Comparison of ENCODE assay signal across 8 cellular contexts in genomic region chr2:8678731-8679566, GRCh38. TPM values are rescaled to one million over a fixed set of nuclear protein-coding genes. Genes with fewer than 3 reads are reported as not detected.
DNase-seq lines count a peak whose midpoint lies in the region; ATAC-seq and TF ChIP-seq lines count a peak whose summit lies in the region.

No MANE protein-coding gene starts in this region.

- peak; percentile 9 for TF ChIP-seq CTCF in kidney epithelial cell (IDR thresholded peaks at IDR 0.05; ENCODE audit: insufficient read depth, low read length, poor library complexity, severe bottlenecking)

- H3K27me3 ChIP-seq in kidney epithelial cell (ENCODE audit: control insufficient read depth, insufficient read depth, low read length) = no peaks in the 10 kb centered on the region

- H3K36me3 ChIP-seq in kidney epithelial cell (ENCODE audit: control insufficient read depth, insufficient read depth, low read length) = no peaks in the 10 kb centered on the region

- H3K4me3 ChIP-seq in kidney epithelial cell (ENCODE audit: low read depth, low read length) = peak overlapping the region; percentile 67

- DNase-seq in AG08395 (ENCODE audit: low spot score) (peak; percentile 87), NCI-H345 treated with DMSO at 0.1 percent for 48 hours (lab: John Stamatoyannopoulos, UW; ENCODE audit: unreplicated experiment) (peak; percentile 94), cerebellar cortex (ENCODE audit: low spot score) (peak; percentile 90), kidney epithelial cell (ENCODE audit: low read depth) (peak; percentile 54)
- DNase-seq in activated CD4-positive, CD25-positive, alpha-beta regulatory T cell treated with anti-CD3 and anti-CD28 coated beads, Interleukin-2, amount 50 U/mL, for 16 hours (ENCODE audit: low read depth, low spot score) = peak; percentile 56
- peak; percentile 63 to 67 for DNase-seq in stimulated activated CD4-positive, alpha-beta T cell treated with anti-CD3 and anti-CD28 coated beads, Interleukin-15, amount 100 ng/mL, for 1 hour (ENCODE audit: low read depth in 1 of 2, low spot score in 1 of 2)

- peak; percentile 59 for ATAC-seq in GM19035 (IDR thresholded peaks at IDR 0.05; ENCODE audit: unreplicated experiment)
- peak; percentile 64 for ATAC-seq in HG03280 (IDR thresholded peaks at IDR 0.05; ENCODE audit: unreplicated experiment)

RNA-seq across cellular contexts. Expression of gene ID2, which starts 2.9 kb away (rescaled TPM):
- 19.4 and 30.8 TPM in 2 replicates for total RNA-seq in kidney epithelial cell

Comparison
In these comparisons a context has a peak if more than half of its experiments do, and no peak if none do; other contexts are left out.
1. Peak in every context shown above with its lines: DNase-seq, ATAC-seq and H3K4me3 ChIP-seq.